ENCODE assay signal across 28 cellular contexts in genomic region chr2:129024796-129025195, GRCh38.
"Had no signal": no experiment of that assay in that cellular context is flagged by ENCODE, and none has a peak within 500 bp of the region (broad histone marks: within the 10 kb centered on the region; RNA-seq: fewer than 3 reads in every experiment).

No MANE protein-coding gene starts in this region.

- H3K4me3 ChIP-seq: ascending aorta, esophagus muscularis mucosa, gastroesophageal sphincter, heart right ventricle had no signal

- H3K27me3 ChIP-seq: ascending aorta, esophagus muscularis mucosa, gastroesophageal sphincter had no signal

- H3K27me3 Mint-ChIP-seq: activated CD4-positive, alpha-beta memory T cell treated with anti-CD3 and anti-CD28 coated beads, Interleukin-2, amount 10 ng/mL, durations not matched to agents 7 days and 5 days; activated CD4-positive, alpha-beta T cell treated with anti-CD3 and anti-CD28 coated beads, Interleukin-2, amount 10 ng/mL, durations not matched to agents 7 days and 5 days; activated naive CD4-positive, alpha-beta T cell treated with anti-CD3 and anti-CD28 coated beads, Interleukin-2, amount 10 ng/mL, durations not matched to agents 7 days and 5 days; activated naive CD8-positive, alpha-beta T cell treated with anti-CD3 and anti-CD28 coated beads, Interleukin-2, amount 10 ng/mL, durations not matched to agents 7 days and 5 days; brain; effector memory CD8-positive, alpha-beta T cell had no signal

- H3K27ac Mint-ChIP-seq: activated CD4-positive, alpha-beta memory T cell treated with anti-CD3 and anti-CD28 coated beads, Interleukin-2, amount 10 ng/mL, durations not matched to agents 7 days and 5 days; activated CD4-positive, alpha-beta T cell treated with anti-CD3 and anti-CD28 coated beads, Interleukin-2, amount 10 ng/mL, durations not matched to agents 7 days and 5 days; activated naive CD4-positive, alpha-beta T cell treated with anti-CD3 and anti-CD28 coated beads, Interleukin-2, amount 10 ng/mL, durations not matched to agents 7 days and 5 days; activated naive CD4-positive, alpha-beta T cell treated with anti-CD3 and anti-CD28 coated beads, Interleukin-2, amount 50 U/mL, for 72 hours; activated naive CD8-positive, alpha-beta T cell treated with anti-CD3 and anti-CD28 coated beads, Interleukin-2, amount 10 ng/mL, durations not matched to agents 7 days and 5 days; activated T-cell treated with anti-CD3 and anti-CD28 coated beads, Interleukin-2, amount 50 U/mL, for 24 hours; brain; effector memory CD8-positive, alpha-beta T cell; WTC11 had no signal

- H3K36me3 Mint-ChIP-seq: activated naive CD4-positive, alpha-beta T cell treated with anti-CD3 and anti-CD28 coated beads, Interleukin-2, amount 10 ng/mL, durations not matched to agents 7 days and 5 days; activated naive CD4-positive, alpha-beta T cell treated with anti-CD3 and anti-CD28 coated beads, Interleukin-2, amount 50 U/mL, for 72 hours; activated naive CD8-positive, alpha-beta T cell treated with anti-CD3 and anti-CD28 coated beads, Interleukin-2, amount 10 ng/mL, durations not matched to agents 7 days and 5 days; brain; WTC11 had no signal

- DNase-seq: activated CD4-positive, alpha-beta memory T cell treated with anti-CD3 and anti-CD28 coated beads, Interleukin-2, amount 10 ng/mL, durations not matched to agents 7 days and 5 days; activated CD4-positive, alpha-beta T cell treated with anti-CD3 and anti-CD28 coated beads for 1 hour; activated CD4-positive, alpha-beta T cell treated with anti-CD3 and anti-CD28 coated beads for 4 hours; activated CD4-positive, alpha-beta T cell treated with anti-CD3 and anti-CD28 coated beads, Interleukin-2, amount 10 ng/mL, durations not matched to agents 7 days and 5 days; activated CD4-positive, alpha-beta T cell treated with anti-CD3 and anti-CD28 coated beads, Interleukin-2, amount 50 U/mL, for 4 hours; activated CD8-positive, alpha-beta memory T cell treated with anti-CD3 and anti-CD28 coated beads, Interleukin-2, amount 50 U/mL, for 48 hours; activated gamma-delta T cell; activated naive CD4-positive, alpha-beta T cell; activated naive CD4-positive, alpha-beta T cell treated with anti-CD3 and anti-CD28 coated beads, Interleukin-2, amount 10 ng/mL, durations not matched to agents 7 days and 5 days; activated naive CD8-positive, alpha-beta T cell treated with anti-CD3 and anti-CD28 coated beads, Interleukin-2, amount 10 ng/mL, durations not matched to agents 7 days and 5 days; activated T-cell treated with anti-CD3 and anti-CD28 coated beads for 4 hours; activated T-cell treated with anti-CD3 and anti-CD28 coated beads, Interleukin-2, amount 50 U/mL, for 24 hours; activated T-cell treated with anti-CD3 and anti-CD28 coated beads, Interleukin-2, amount 50 U/mL, for 72 hours; caudate nucleus; cortex of kidney; dermis blood vessel endothelial cell; effector CD4-positive, alpha-beta T cell; effector memory CD8-positive, alpha-beta T cell; foreskin melanocyte; heart right ventricle; T-helper 2 cell had no signal

- ATAC-seq: activated naive CD4-positive, alpha-beta T cell treated with anti-CD3 and anti-CD28 coated beads, Interleukin-2, amount 50 U/mL, for 72 hours; activated T-cell treated with anti-CD3 and anti-CD28 coated beads, Interleukin-2, amount 50 U/mL, for 72 hours; effector memory CD8-positive, alpha-beta T cell; gastroesophageal sphincter; heart right ventricle; WTC11 had no signal

- H3K36me3 ChIP-seq: ascending aorta, esophagus muscularis mucosa, gastroesophageal sphincter, heart right ventricle had no signal

- H3K9me3 Mint-ChIP-seq: activated CD4-positive, alpha-beta T cell treated with anti-CD3 and anti-CD28 coated beads, Interleukin-2, amount 10 ng/mL, durations not matched to agents 7 days and 5 days; activated naive CD8-positive, alpha-beta T cell treated with anti-CD3 and anti-CD28 coated beads, Interleukin-2, amount 10 ng/mL, durations not matched to agents 7 days and 5 days; activated T-cell treated with anti-CD3 and anti-CD28 coated beads, Interleukin-2, amount 50 U/mL, for 24 hours had no signal

- H3K4me1 ChIP-seq: ascending aorta, esophagus muscularis mucosa, gastroesophageal sphincter, heart right ventricle had no signal

- H3K4me3 Mint-ChIP-seq: activated CD4-positive, alpha-beta memory T cell treated with anti-CD3 and anti-CD28 coated beads, Interleukin-2, amount 10 ng/mL, durations not matched to agents 7 days and 5 days; activated CD4-positive, alpha-beta T cell treated with anti-CD3 and anti-CD28 coated beads, Interleukin-2, amount 10 ng/mL, durations not matched to agents 7 days and 5 days; activated naive CD4-positive, alpha-beta T cell treated with anti-CD3 and anti-CD28 coated beads, Interleukin-2, amount 10 ng/mL, durations not matched to agents 7 days and 5 days; activated naive CD8-positive, alpha-beta T cell treated with anti-CD3 and anti-CD28 coated beads, Interleukin-2, amount 10 ng/mL, durations not matched to agents 7 days and 5 days; activated T-cell treated with anti-CD3 and anti-CD28 coated beads, Interleukin-2, amount 50 U/mL, for 24 hours; activated T-cell treated with anti-CD3 and anti-CD28 coated beads, Interleukin-2, amount 50 U/mL, for 72 hours; brain; effector memory CD8-positive, alpha-beta T cell; WTC11 had no signal

- H3K4me1 Mint-ChIP-seq: activated CD4-positive, alpha-beta memory T cell treated with anti-CD3 and anti-CD28 coated beads, Interleukin-2, amount 10 ng/mL, durations not matched to agents 7 days and 5 days; activated CD4-positive, alpha-beta T cell treated with anti-CD3 and anti-CD28 coated beads, Interleukin-2, amount 10 ng/mL, durations not matched to agents 7 days and 5 days; activated naive CD4-positive, alpha-beta T cell treated with anti-CD3 and anti-CD28 coated beads, Interleukin-2, amount 10 ng/mL, durations not matched to agents 7 days and 5 days; activated naive CD8-positive, alpha-beta T cell treated with anti-CD3 and anti-CD28 coated beads, Interleukin-2, amount 10 ng/mL, durations not matched to agents 7 days and 5 days; brain; WTC11 had no signal

- H3K27ac ChIP-seq: ascending aorta, esophagus muscularis mucosa, gastroesophageal sphincter, heart right ventricle, VCaP had no signal

- H3K9me3 ChIP-seq: ascending aorta, esophagus muscularis mucosa, gastroesophageal sphincter had no signal
